In the genomic region with DNA sequence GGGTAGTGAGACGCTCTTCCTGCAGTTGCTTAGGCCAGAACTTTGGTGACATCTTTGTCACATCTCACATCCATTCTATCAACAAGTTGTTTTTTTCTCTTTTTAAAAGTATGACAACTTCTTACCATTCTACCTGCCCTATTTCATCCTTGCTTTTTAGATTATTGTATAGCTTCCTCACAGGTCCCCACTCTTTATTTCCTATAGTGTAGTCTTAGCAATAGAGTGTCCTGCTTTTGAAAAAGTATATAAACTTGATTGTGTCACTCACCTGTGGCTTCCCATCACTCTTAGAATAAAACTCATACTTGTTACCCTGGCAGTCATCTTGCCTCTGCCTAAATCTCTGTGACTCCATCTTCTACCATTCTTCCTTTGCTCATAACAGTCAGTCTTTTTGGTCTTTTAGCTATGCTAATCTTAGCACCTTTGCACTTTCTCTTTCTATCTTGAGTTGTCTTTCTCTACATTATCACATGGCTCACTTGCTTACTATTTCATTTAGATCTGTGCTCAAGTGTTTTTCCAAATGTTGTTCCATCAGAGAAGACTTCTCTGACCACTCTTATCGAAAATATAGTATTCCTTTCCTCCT, we compare ENCODE assay signal across 15 cellular contexts. TPM values are rescaled to one million over a fixed set of nuclear protein-coding genes. Genes with fewer than 3 reads are reported as not detected.
A peak's percentile ranks its signal among the peaks of the same experiment; 100 is the strongest.
DNase-seq lines count a peak whose midpoint lies in the region; ATAC-seq lines count a peak whose summit lies in the region.
"Had no signal": no experiment of that assay in that cellular context is flagged by ENCODE, and none has a peak within 500 bp of the region (broad histone marks: within the 10 kb centered on the region; RNA-seq: fewer than 3 reads in every experiment).

No MANE protein-coding gene starts in this region.

- peak overlapping the region; percentile 7 for H3K27ac Mint-ChIP-seq in activated T-helper 17 cell treated with anti-CD3 and anti-CD28 coated beads, Interleukin-2, amount 50 U/mL, for 72 hours

- H3K4me1 Mint-ChIP-seq in activated T-helper 17 cell treated with anti-CD3 and anti-CD28 coated beads, Interleukin-2, amount 50 U/mL, for 72 hours, result peaks cover 24% of the 10 kb centered on the region

- peak; percentile 60 for ATAC-seq in GM18511 (IDR thresholded peaks at IDR 0.05; ENCODE audit: unreplicated experiment)
- ATAC-seq in GM18907 (IDR thresholded peaks at IDR 0.05; ENCODE audit: unreplicated experiment), result peak; percentile 58
- peak; percentile 74 for ATAC-seq in HG02678 (IDR thresholded peaks at IDR 0.05; ENCODE audit: unreplicated experiment)
- peak; percentile 70 for ATAC-seq in activated T-helper 17 cell treated with anti-CD3 and anti-CD28 coated beads, Interleukin-2, amount 50 U/mL, for 72 hours (replicated peaks)
- ATAC-seq in left cardiac atrium, result no peak
- ATAC-seq: T-helper 17 cell had no signal

- H3K27me3 Mint-ChIP-seq in activated T-helper 17 cell treated with anti-CD3 and anti-CD28 coated beads, Interleukin-2, amount 50 U/mL, for 72 hours, result no peaks in the 10 kb centered on the region
- H3K27me3 Mint-ChIP-seq: T-helper 17 cell had no signal

- peak overlapping the region; percentile 14 for H3K4me3 Mint-ChIP-seq in activated T-helper 17 cell treated with anti-CD3 and anti-CD28 coated beads, Interleukin-2, amount 50 U/mL, for 72 hours
- H3K4me3 Mint-ChIP-seq: T-helper 17 cell had no signal

- peaks cover 95% of the 10 kb centered on the region for H3K36me3 Mint-ChIP-seq in activated T-helper 17 cell treated with anti-CD3 and anti-CD28 coated beads, Interleukin-2, amount 50 U/mL, for 72 hours (ENCODE audit: low read depth)

- no peaks in the 10 kb centered on the region for H3K9me3 Mint-ChIP-seq in activated T-helper 17 cell treated with anti-CD3 and anti-CD28 coated beads, Interleukin-2, amount 50 U/mL, for 72 hours

- DNase-seq in SK-N-DZ (ENCODE audit: low spot score), result no peak
- DNase-seq in NCI-H524 (lab: John Stamatoyannopoulos, UW), result no peak
- DNase-seq in NCI-H1417 treated with DMSO at 0.1 percent for 48 hours (lab: John Stamatoyannopoulos, UW), result no peak
- no peak for DNase-seq in left cardiac atrium
- DNase-seq: activated CD4-positive, alpha-beta T cell treated with anti-CD3 and anti-CD28 coated beads, Interleukin-2, amount 50 U/mL, for 1 hour; MM.1S; ovary; small intestine; T-helper 17 cell had no signal

- intact Hi-C loops in left cardiac atrium (cut with DNase I), result no loop called here

RNA-seq across cellular contexts. Expression of gene CDC73, which starts 9.5 kb away (rescaled TPM):
- total RNA-seq in activated T-helper 17 cell treated with anti-CD3 and anti-CD28 coated beads, Interleukin-2, amount 50 U/mL, for 72 hours, result 10 to 100 TPM; 62.7 to 66.0 TPM
- polyA plus RNA-seq in SK-N-DZ (2014; cell fraction: cytosol; rRNA removed), result 9.1 and 9.4 TPM in 2 replicates
- polyA plus RNA-seq in SK-N-DZ (2014; cell fraction: nucleus; rRNA removed), result 6.4 and 10.1 TPM in 2 replicates
- total RNA-seq in left cardiac atrium, result 10 to 100 TPM; 40.4 to 42.8 TPM

RNA-seq across cellular contexts. Expression of gene GLRX2, which starts 26.1 kb away (rescaled TPM):
- 10 to 100 TPM; 15.1 to 32.2 TPM for total RNA-seq in activated T-helper 17 cell treated with anti-CD3 and anti-CD28 coated beads, Interleukin-2, amount 50 U/mL, for 72 hours
- polyA plus RNA-seq in SK-N-DZ (2014; cell fraction: cytosol; rRNA removed), result 13.9 and 14.7 TPM in 2 replicates
- polyA plus RNA-seq in SK-N-DZ (2014; cell fraction: nucleus; rRNA removed), result 12.5 and 22.0 TPM in 2 replicates
- total RNA-seq in left cardiac atrium, result 10 to 100 TPM; 24.5 to 27.0 TPM

RNA-seq across cellular contexts. Expression of gene B3GALT2, which starts 55.0 kb away (rescaled TPM):
- total RNA-seq in activated T-helper 17 cell treated with anti-CD3 and anti-CD28 coated beads, Interleukin-2, amount 50 U/mL, for 72 hours, result 1 to 10 TPM; 1.4 to 1.8 TPM
- polyA plus RNA-seq in SK-N-DZ (2014; cell fraction: cytosol; rRNA removed), result 6.2 and 6.4 TPM in 2 replicates
- polyA plus RNA-seq in SK-N-DZ (2014; cell fraction: nucleus; rRNA removed), result 6.4 and 7.1 TPM in 2 replicates
- total RNA-seq in left cardiac atrium, result 10 to 100 TPM; 26.4 to 48.6 TPM
- total RNA-seq: endothelial cell of umbilical vein, HT1080 had no signal
- polyA plus RNA-seq: endothelial cell of umbilical vein had no signal

Comparison
In these comparisons a context has a peak if more than half of its experiments do, and no peak if none do; other contexts are left out.
1. ATAC-seq: peak in GM18511 (single experiment), GM18907 (single experiment), HG02678 (single experiment) and activated T-helper 17 cell treated with anti-CD3 and anti-CD28 coated beads, Interleukin-2, amount 50 U/mL, for 72 hours (single experiment); none in left cardiac atrium (0 of 2).
2. RNA of gene B3GALT2, which starts 55.0 kb away (total RNA-seq): 26.4 to 48.6 TPM in left cardiac atrium; 1.4 to 1.8 TPM in activated T-helper 17 cell treated with anti-CD3 and anti-CD28 coated beads, Interleukin-2, amount 50 U/mL, for 72 hours; every median in the first group is over 4 times any median in the second.